ENCODE assay signal across 8 cellular contexts in genomic region chr13:74026753-74027152, GRCh38.
DNase-seq lines count a peak whose midpoint lies in the region; ATAC-seq and TF ChIP-seq lines count a peak whose summit lies in the region.

No MANE protein-coding gene starts in this region.

- H3K4me3 ChIP-seq in epithelial cell of esophagus (ENCODE audit: low read length) (no peak overlapping the region), BE2C (ENCODE audit: low read depth, low read length) (no peak overlapping the region)

- CTCF ChIA-PET in activated CD4-positive, alpha-beta T cell treated with anti-CD3 and anti-CD28 coated beads, Interleukin-2, amount 10 ng/mL, durations not matched to agents 7 days and 5 days (lab: Charles Lee) = no interaction called here

- peaks cover 17% of the 10 kb centered on the region for H3K9me3 Mint-ChIP-seq in activated CD4-positive, alpha-beta T cell treated with anti-CD3 and anti-CD28 coated beads, Interleukin-2, amount 10 ng/mL, durations not matched to agents 7 days and 5 days

- no peaks in the 10 kb centered on the region for H3K9me3 ChIP-seq in BE2C

- POLR2A ChIA-PET in activated CD4-positive, alpha-beta T cell treated with anti-CD3 and anti-CD28 coated beads, Interleukin-2, amount 10 ng/mL, durations not matched to agents 7 days and 5 days (lab: Charles Lee) = no interaction called here

- peaks cover 35% of the 10 kb centered on the region for H3K4me1 Mint-ChIP-seq in activated CD4-positive, alpha-beta T cell treated with anti-CD3 and anti-CD28 coated beads, Interleukin-2, amount 10 ng/mL, durations not matched to agents 7 days and 5 days

- H3K27ac Mint-ChIP-seq in activated CD4-positive, alpha-beta T cell treated with anti-CD3 and anti-CD28 coated beads, Interleukin-2, amount 10 ng/mL, durations not matched to agents 7 days and 5 days = peak overlapping the region; percentile 93

- TF ChIP-seq CTCF in epithelial cell of esophagus (IDR thresholded peaks at IDR 0.05; ENCODE audit: insufficient read depth, low read depth, low read length, missing control alignments) (no peak), BE2C (IDR thresholded peaks at IDR 0.05; ENCODE audit: low read depth, low read length) (no peak)

- H3K36me3 ChIP-seq in BE2C = no peaks in the 10 kb centered on the region

- ATAC-seq in GM19351 (IDR thresholded peaks at IDR 0.05; ENCODE audit: unreplicated experiment) (peak; percentile 88), HG03354 (IDR thresholded peaks at IDR 0.05; ENCODE audit: poor library complexity, severe bottlenecking, unreplicated experiment) (peak; percentile 96)

- DNase-seq in activated CD4-positive, alpha-beta T cell treated with anti-CD3 and anti-CD28 coated beads, Interleukin-2, amount 10 ng/mL, durations not matched to agents 7 days and 5 days = peak; percentile 76
- DNase-seq in epithelial cell of esophagus (ENCODE audit: low read depth) (peak; percentile 56), middle frontal gyrus (ENCODE audit: extremely low spot score, low spot score) (no peak), BE2C (no peak), amygdala (lab: John Stamatoyannopoulos, UW) (no peak)
- peak; percentile 50 for DNase-seq in stimulated activated CD8-positive, alpha-beta memory T cell treated with anti-CD3 and anti-CD28 coated beads, Interleukin-12 subunit alpha, Interleukin-12 subunit beta, amount 100 ng/mL, for 4 hours (ENCODE audit: low read depth)

- peak overlapping the region; percentile 67 for H3K4me3 Mint-ChIP-seq in activated CD4-positive, alpha-beta T cell treated with anti-CD3 and anti-CD28 coated beads, Interleukin-2, amount 10 ng/mL, durations not matched to agents 7 days and 5 days

- no peaks in the 10 kb centered on the region for H3K27me3 Mint-ChIP-seq in activated CD4-positive, alpha-beta T cell treated with anti-CD3 and anti-CD28 coated beads, Interleukin-2, amount 10 ng/mL, durations not matched to agents 7 days and 5 days

- H3K27me3 ChIP-seq in BE2C = no peaks in the 10 kb centered on the region; the same call in 1 of the 2 replicates

- H3K36me3 Mint-ChIP-seq in activated CD4-positive, alpha-beta T cell treated with anti-CD3 and anti-CD28 coated beads, Interleukin-2, amount 10 ng/mL, durations not matched to agents 7 days and 5 days (ENCODE audit: low read depth) = peaks cover 39% of the 10 kb centered on the region

- peaks cover 4% of the 10 kb centered on the region for H3K4me1 ChIP-seq in BE2C

Comparison
In these comparisons a context has a peak if more than half of its experiments do, and no peak if none do; other contexts are left out.
1. DNase-seq: peak in activated CD4-positive, alpha-beta T cell treated with anti-CD3 and anti-CD28 coated beads, Interleukin-2, amount 10 ng/mL, durations not matched to agents 7 days and 5 days (single experiment), epithelial cell of esophagus (single experiment) and stimulated activated CD8-positive, alpha-beta memory T cell treated with anti-CD3 and anti-CD28 coated beads, Interleukin-12 subunit alpha, Interleukin-12 subunit beta, amount 100 ng/mL, for 4 hours (single experiment); none in middle frontal gyrus (single experiment), BE2C (single experiment) and amygdala (0 of 56).